Comparison of ENCODE assay signal across 18 cellular contexts in genomic region chr18:50594931-50595330, GRCh38. TPM values are rescaled to one million over a fixed set of nuclear protein-coding genes. Genes with fewer than 3 reads are reported as not detected.
"Had no signal": no experiment of that assay in that cellular context is flagged by ENCODE, and none has a peak within 500 bp of the region (broad histone marks: within the 10 kb centered on the region; RNA-seq: fewer than 3 reads in every experiment).

No MANE protein-coding gene starts in this region.

- H3K36me3 Mint-ChIP-seq: activated naive CD8-positive, alpha-beta T cell treated with anti-CD3 and anti-CD28 coated beads for 36 hours; memory B cell; naive thymus-derived CD8-positive, alpha-beta T cell; stimulated activated effector memory CD8-positive, alpha-beta T cell treated with anti-CD3 and anti-CD28 coated beads, Interleukin-12 subunit alpha, Interleukin-12 subunit beta, amount 100 ng/mL, for 72 hours had no signal

- H3K9me3 ChIP-seq: left ventricle myocardium inferior, pancreas, sigmoid colon had no signal

- H3K27ac Mint-ChIP-seq: activated naive CD8-positive, alpha-beta T cell treated with anti-CD3 and anti-CD28 coated beads for 36 hours; activated T-cell treated with anti-CD3 and anti-CD28 coated beads, Interleukin-2, amount 50 U/mL, for 72 hours; brain; dendritic cell treated with granulocyte-macrophage colony-stimulating factor and Interleukin-4, amounts not matched to agents 40 ng/mL and 50 ng/mL, for 4 days; effector memory CD8-positive, alpha-beta T cell; memory B cell; naive thymus-derived CD8-positive, alpha-beta T cell; stimulated activated effector memory CD8-positive, alpha-beta T cell treated with anti-CD3 and anti-CD28 coated beads, Interleukin-12 subunit alpha, Interleukin-12 subunit beta, amount 100 ng/mL, for 72 hours had no signal

- H3K27ac ChIP-seq: left ventricle myocardium inferior, pancreas, VCaP had no signal

- H3K27me3 Mint-ChIP-seq: activated naive CD8-positive, alpha-beta T cell treated with anti-CD3 and anti-CD28 coated beads for 36 hours; brain had no signal

- H3K4me3 Mint-ChIP-seq: activated naive CD8-positive, alpha-beta T cell treated with anti-CD3 and anti-CD28 coated beads for 36 hours; activated T-cell treated with anti-CD3 and anti-CD28 coated beads, Interleukin-2, amount 50 U/mL, for 72 hours; brain; dendritic cell treated with granulocyte-macrophage colony-stimulating factor and Interleukin-4, amounts not matched to agents 40 ng/mL and 50 ng/mL, for 4 days; effector memory CD8-positive, alpha-beta T cell; memory B cell; naive thymus-derived CD8-positive, alpha-beta T cell; stimulated activated effector memory CD8-positive, alpha-beta T cell treated with anti-CD3 and anti-CD28 coated beads, Interleukin-12 subunit alpha, Interleukin-12 subunit beta, amount 100 ng/mL, for 72 hours had no signal

- ATAC-seq: activated T-cell treated with anti-CD3 and anti-CD28 coated beads, Interleukin-2, amount 50 U/mL, for 72 hours; effector memory CD8-positive, alpha-beta T cell; naive thymus-derived CD8-positive, alpha-beta T cell; pancreas; stimulated activated effector memory CD8-positive, alpha-beta T cell treated with anti-CD3 and anti-CD28 coated beads, Interleukin-12 subunit alpha, Interleukin-12 subunit beta, amount 100 ng/mL, for 72 hours had no signal

- H3K4me1 ChIP-seq: pancreas had no signal

- H3K9me3 Mint-ChIP-seq: activated naive CD8-positive, alpha-beta T cell treated with anti-CD3 and anti-CD28 coated beads for 36 hours; activated T-cell treated with anti-CD3 and anti-CD28 coated beads, Interleukin-2, amount 50 U/mL, for 72 hours; dendritic cell treated with granulocyte-macrophage colony-stimulating factor and Interleukin-4, amounts not matched to agents 40 ng/mL and 50 ng/mL, for 4 days; memory B cell; stimulated activated effector memory CD8-positive, alpha-beta T cell treated with anti-CD3 and anti-CD28 coated beads, Interleukin-12 subunit alpha, Interleukin-12 subunit beta, amount 100 ng/mL, for 72 hours had no signal

- DNase-seq: activated CD4-positive, alpha-beta T cell treated with anti-CD3 and anti-CD28 coated beads for 1 hour; activated CD4-positive, alpha-beta T cell treated with anti-CD3 and anti-CD28 coated beads, Interleukin-2, amount 50 U/mL, for 48 hours; activated gamma-delta T cell; activated naive CD8-positive, alpha-beta T cell treated with anti-CD3 and anti-CD28 coated beads for 36 hours; activated T-cell treated with anti-CD3 and anti-CD28 coated beads, Interleukin-2, amount 50 U/mL, for 72 hours; effector memory CD8-positive, alpha-beta T cell; left ventricle myocardium inferior; naive thymus-derived CD8-positive, alpha-beta T cell; pancreas; sigmoid colon; stimulated activated CD4-positive, alpha-beta T cell treated with anti-CD3 and anti-CD28 coated beads, Interleukin-12 subunit alpha, Interleukin-12 subunit beta, amount 100 ng/mL, for 4 hours had no signal

- H3K4me3 ChIP-seq: left ventricle myocardium inferior, pancreas, sigmoid colon had no signal

- H3K36me3 ChIP-seq: left ventricle myocardium inferior, pancreas, sigmoid colon had no signal

- H3K4me1 Mint-ChIP-seq: activated naive CD8-positive, alpha-beta T cell treated with anti-CD3 and anti-CD28 coated beads for 36 hours; memory B cell; naive thymus-derived CD8-positive, alpha-beta T cell; stimulated activated effector memory CD8-positive, alpha-beta T cell treated with anti-CD3 and anti-CD28 coated beads, Interleukin-12 subunit alpha, Interleukin-12 subunit beta, amount 100 ng/mL, for 72 hours had no signal

- H3K27me3 ChIP-seq: pancreas, sigmoid colon had no signal

RNA-seq across cellular contexts. Expression of gene MAPK4, which starts 35.0 kb away (rescaled TPM):
- total RNA-seq: activated naive CD8-positive, alpha-beta T cell treated with anti-CD3 and anti-CD28 coated beads for 36 hours; activated T-cell treated with anti-CD3 and anti-CD28 coated beads, Interleukin-2, amount 50 U/mL, for 72 hours; naive thymus-derived CD8-positive, alpha-beta T cell; T-helper 1 cell treated with Interleukin-12 subunit alpha and Interleukin-12 subunit beta and Interleukin-4 antibody, amounts not matched to agents 30 ng/mL and 1 ng/mL, for 36 hours had no signal
- polyA plus RNA-seq: keratinocyte had no signal
